ENCODE assay signal across 8 cellular contexts in the genomic region with DNA sequence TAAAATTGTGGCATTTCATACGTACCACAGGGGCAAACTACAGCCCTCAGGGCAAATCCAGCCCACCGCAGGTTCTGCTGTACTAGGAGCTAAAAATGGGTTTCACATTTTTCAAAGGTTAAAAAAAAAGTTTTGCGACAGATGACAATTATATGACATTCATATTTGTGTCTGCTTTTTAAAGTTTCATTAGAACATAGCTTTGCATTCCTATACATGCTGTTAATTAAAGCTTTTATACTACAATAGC. TPM values are rescaled to one million over a fixed set of nuclear protein-coding genes. Genes with fewer than 3 reads are reported as not detected.
DNase-seq lines count a peak whose midpoint lies in the region; ATAC-seq and TF ChIP-seq lines count a peak whose summit lies in the region.

No MANE protein-coding gene starts in this region.

- no peak for TF ChIP-seq CTCF in AG10803 (conservative IDR thresholded peaks at IDR 0.05; ENCODE audit: low read length)

- no peaks in the 10 kb centered on the region for H3K27me3 ChIP-seq in MG63

- H3K9me3 Mint-ChIP-seq in dendritic cell treated with granulocyte-macrophage colony-stimulating factor and Interleukin-4, amounts not matched to agents 40 ng/mL and 50 ng/mL, for 4 days: no peaks in the 10 kb centered on the region
- H3K9me3 Mint-ChIP-seq in natural killer cell treated with Interleukin-12 subunit alpha and Interleukin-12 subunit beta and Interleukin-15 and Interleukin-18, amount 100 ng/mL, for 72 hours: no peaks in the 10 kb centered on the region

- no peaks in the 10 kb centered on the region for H3K9me3 ChIP-seq in MG63

- no peak for ATAC-seq in natural killer cell treated with Interleukin-12 subunit alpha and Interleukin-12 subunit beta and Interleukin-15 and Interleukin-18, amount 100 ng/mL, for 72 hours
- ATAC-seq in activated CD4-positive, CD25-positive, alpha-beta regulatory T cell treated with anti-CD3 and anti-CD28 coated beads, Interleukin-2, amount 50 U/mL, for 24 hours: no peak

- H3K4me3 ChIP-seq in AG10803 (ENCODE audit: low read length) (peak overlapping the region; percentile 93), MG63 (peak overlapping the region; percentile 67)

- peak overlapping the region; percentile 98 for H3K27ac Mint-ChIP-seq in dendritic cell treated with granulocyte-macrophage colony-stimulating factor and Interleukin-4, amounts not matched to agents 40 ng/mL and 50 ng/mL, for 4 days
- H3K27ac Mint-ChIP-seq in natural killer cell treated with Interleukin-12 subunit alpha and Interleukin-12 subunit beta and Interleukin-15 and Interleukin-18, amount 100 ng/mL, for 72 hours: peak overlapping the region; percentile 94 to 98

- peaks cover 18% of the 10 kb centered on the region for H3K36me3 Mint-ChIP-seq in dendritic cell treated with granulocyte-macrophage colony-stimulating factor and Interleukin-4, amounts not matched to agents 40 ng/mL and 50 ng/mL, for 4 days (ENCODE audit: low read depth)
- no peaks in the 10 kb centered on the region for H3K36me3 Mint-ChIP-seq in natural killer cell treated with Interleukin-12 subunit alpha and Interleukin-12 subunit beta and Interleukin-15 and Interleukin-18, amount 100 ng/mL, for 72 hours

- H3K4me3 Mint-ChIP-seq in dendritic cell treated with granulocyte-macrophage colony-stimulating factor and Interleukin-4, amounts not matched to agents 40 ng/mL and 50 ng/mL, for 4 days: peak overlapping the region; percentile 90
- peak overlapping the region; percentile 94 for H3K4me3 Mint-ChIP-seq in natural killer cell treated with Interleukin-12 subunit alpha and Interleukin-12 subunit beta and Interleukin-15 and Interleukin-18, amount 100 ng/mL, for 72 hours

- no peaks in the 10 kb centered on the region for H3K27me3 Mint-ChIP-seq in dendritic cell treated with granulocyte-macrophage colony-stimulating factor and Interleukin-4, amounts not matched to agents 40 ng/mL and 50 ng/mL, for 4 days
- peaks cover 4 to 7% of the 10 kb centered on the region in 2 donors for H3K27me3 Mint-ChIP-seq in natural killer cell treated with Interleukin-12 subunit alpha and Interleukin-12 subunit beta and Interleukin-15 and Interleukin-18, amount 100 ng/mL, for 72 hours

- DNase-seq in AG10803 (ENCODE audit: low read depth) (no peak), MG63 (no peak), COLO829 (ENCODE audit: low spot score) (no peak), NCI-H526 (lab: John Stamatoyannopoulos, UW) (no peak)
- DNase-seq in natural killer cell treated with Interleukin-12 subunit alpha and Interleukin-12 subunit beta and Interleukin-15 and Interleukin-18, amount 100 ng/mL, for 72 hours (ENCODE audit: low spot score): no peak
- no peak for DNase-seq in stimulated activated CD4-positive, alpha-beta T cell treated with anti-CD3 and anti-CD28 coated beads, Interleukin-2, amount 100 ng/mL, for 24 hours

- peaks cover 21% of the 10 kb centered on the region for H3K4me1 Mint-ChIP-seq in dendritic cell treated with granulocyte-macrophage colony-stimulating factor and Interleukin-4, amounts not matched to agents 40 ng/mL and 50 ng/mL, for 4 days (ENCODE audit: low read depth)
- peaks cover 21 to 27% of the 10 kb centered on the region in 2 donors for H3K4me1 Mint-ChIP-seq in natural killer cell treated with Interleukin-12 subunit alpha and Interleukin-12 subunit beta and Interleukin-15 and Interleukin-18, amount 100 ng/mL, for 72 hours (ENCODE audit: low read depth in 2 of 2)

- intact Hi-C loops in dendritic cell treated with granulocyte-macrophage colony-stimulating factor and Interleukin-4, amounts not matched to agents 40 ng/mL and 50 ng/mL, for 4 days (cut with micrococcal nuclease): loop anchor here (1.0 to 5.0 kb wide), 2 partner anchors 43 to 634 kb away; partner anchors contain the start of genes DLD, DNAJB9 and THAP5

- H3K36me3 ChIP-seq in MG63: no peaks in the 10 kb centered on the region

RNA-seq across cellular contexts. Expression of gene PNPLA8, which starts 0.8 kb away (rescaled TPM):
- 9.9 and 31.0 TPM in 2 replicates for total RNA-seq in MG63 (2014; rRNA removed; shearing (Covaris generic); ENCODE audit: low replicate concordance)
- 10 to 100 TPM; 16.3 to 23.6 TPM for total RNA-seq in natural killer cell treated with Interleukin-12 subunit alpha and Interleukin-12 subunit beta and Interleukin-15 and Interleukin-18, amount 100 ng/mL, for 72 hours

RNA-seq across cellular contexts. Expression of gene THAP5, which starts 42.8 kb away (rescaled TPM):
- total RNA-seq in MG63 (2014; rRNA removed; shearing (Covaris generic); ENCODE audit: low replicate concordance): 12.6 and 40.4 TPM in 2 replicates
- total RNA-seq in natural killer cell treated with Interleukin-12 subunit alpha and Interleukin-12 subunit beta and Interleukin-15 and Interleukin-18, amount 100 ng/mL, for 72 hours: 10 to 100 TPM; 22.8 to 23.5 TPM

RNA-seq across cellular contexts. Expression of gene DNAJB9, which starts 43.0 kb away (rescaled TPM):
- total RNA-seq in MG63 (2014; rRNA removed; shearing (Covaris generic); ENCODE audit: low replicate concordance): 13.9 and 37.2 TPM in 2 replicates
- 10 to 100 TPM; 13.9 to 41.2 TPM for total RNA-seq in natural killer cell treated with Interleukin-12 subunit alpha and Interleukin-12 subunit beta and Interleukin-15 and Interleukin-18, amount 100 ng/mL, for 72 hours
